ENCODE assay signal across 19 cellular contexts in the genomic region with DNA sequence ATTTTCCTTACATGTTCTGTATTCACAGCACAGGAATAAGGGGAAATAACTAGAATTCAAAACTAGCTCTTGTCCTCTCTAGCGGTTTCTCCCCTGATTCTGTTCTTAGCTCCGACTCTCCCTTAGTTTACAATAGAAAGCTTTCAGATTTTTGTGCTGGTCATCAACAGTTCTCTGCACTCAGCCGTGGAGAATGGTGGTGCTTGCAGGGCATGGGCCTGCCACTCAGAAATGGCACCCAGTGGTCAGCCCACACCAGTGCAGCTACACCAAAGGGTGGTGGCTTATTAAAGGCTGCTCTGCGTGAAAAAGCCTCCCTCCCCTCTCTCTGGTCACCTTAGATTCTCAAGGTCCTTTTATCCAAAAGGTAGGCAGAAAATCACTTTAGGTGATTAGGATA.
DNase-seq lines count a peak whose midpoint lies in the region; ATAC-seq and TF ChIP-seq lines count a peak whose summit lies in the region.
"Had no signal": no experiment of that assay in that cellular context is flagged by ENCODE, and none has a peak within 500 bp of the region (broad histone marks: within the 10 kb centered on the region; RNA-seq: fewer than 3 reads in every experiment).

No MANE protein-coding gene starts in this region.

- peaks cover 26% of the 10 kb centered on the region for H3F3A ChIP-seq in SK-N-SH (replicated peaks; ENCODE audit: insufficient read depth)

- CTCF ChIA-PET in SK-N-SH (lab: Yijun Ruan, JAX) = interaction anchor here (0.6 to 3.4 kb wide), 3 partner anchors 12 to 289 kb away, joined by 3 to 17 read pairs (median 4); no protein-coding TSS in a partner anchor

- no peaks in the 10 kb centered on the region for H3K9me2 ChIP-seq in SK-N-SH

- no peak overlapping the region for H3K4me3 ChIP-seq in BLaER1
- H3K4me3 ChIP-seq in SK-N-SH (ENCODE audit: low read depth in 2 of 2, low read length in 1 of 2) = no peak overlapping the region
- H3K4me3 ChIP-seq in sigmoid colon = no peak overlapping the region
- H3K4me3 ChIP-seq in ovary = no peak overlapping the region
- H3K4me3 ChIP-seq in HAP-1 = no peak overlapping the region
- H3K4me3 ChIP-seq: cardiac muscle cell had no signal

- no peak for TF ChIP-seq RAD21 in SK-N-SH (IDR thresholded peaks at IDR 0.05; ENCODE audit: low read length)

- TF ChIP-seq EP300 in SK-N-SH (IDR thresholded peaks at IDR 0.05; ENCODE audit: borderline replicate concordance in 1 of 2, low read depth in 1 of 2, low read length in 1 of 2) (no peak), sigmoid colon (IDR thresholded peaks at IDR 0.05) (no peak), ovary (IDR thresholded peaks at IDR 0.05) (no peak)

- H3K9ac ChIP-seq in BLaER1 = no peak overlapping the region
- no peak overlapping the region for H3K9ac ChIP-seq in SK-N-SH
- H3K9ac ChIP-seq: KMS-11 had no signal

- no peak overlapping the region for H3K27ac ChIP-seq in BLaER1
- H3K27ac ChIP-seq in SK-N-SH (ENCODE audit: low read depth in 2 of 2, low read length in 1 of 2) = no peak overlapping the region
- peak overlapping the region; percentile 5 to 50 (median 30) for H3K27ac ChIP-seq in sigmoid colon
- H3K27ac ChIP-seq in ovary = no peak overlapping the region
- H3K27ac ChIP-seq: cardiac muscle cell, KMS-11 had no signal

- peaks cover 4% of the 10 kb centered on the region for H3K36me3 Mint-ChIP-seq in nephron progenitor cell (ENCODE audit: low read depth)
- H3K36me3 Mint-ChIP-seq: activated CD8-positive, alpha-beta memory T cell treated with anti-CD3 and anti-CD28 coated beads, Interleukin-2, amount 10 ng/mL, durations not matched to agents 7 days and 5 days; stimulated activated memory B cell treated with anti-CD40 and anti-IgM and Interleukin-4, amounts not matched to agents 10 μg/mL and 1 μg/mL and 100 μg/mL, for 72 hours had no signal

- 0 out of 2 replicates have a peak, but pooled peaks have one; percentile 15 for TF ChIP-seq CTCF in SK-N-SH (IDR thresholded peaks at IDR 0.05)
- TF ChIP-seq CTCF in sigmoid colon (IDR thresholded peaks at IDR 0.05) = no peak
- TF ChIP-seq CTCF in ovary (IDR thresholded peaks at IDR 0.05) = no peak
- no peak for TF ChIP-seq CTCF in nephron progenitor cell (IDR thresholded peaks at IDR 0.05)

- peaks cover 68% of the 10 kb centered on the region for H3K4me1 Mint-ChIP-seq in nephron progenitor cell
- H3K4me1 Mint-ChIP-seq: activated CD8-positive, alpha-beta memory T cell treated with anti-CD3 and anti-CD28 coated beads, Interleukin-2, amount 10 ng/mL, durations not matched to agents 7 days and 5 days had no signal

- no peaks in the 10 kb centered on the region for H3K9me3 ChIP-seq in BLaER1
- H3K9me3 ChIP-seq in SK-N-SH = no peaks in the 10 kb centered on the region
- no peaks in the 10 kb centered on the region for H3K9me3 ChIP-seq in sigmoid colon
- H3K9me3 ChIP-seq in ovary = no peaks in the 10 kb centered on the region
- no peaks in the 10 kb centered on the region for H3K9me3 ChIP-seq in HAP-1

- intact Hi-C loops in sigmoid colon (cut with DNase I) (loop anchor here (5.0 kb wide), 2 partner anchors 214 to 959 kb away; partner anchors contain the start of gene SAMD5), ovary (cut with DNase I) (loop anchor here (5.0 to 10.0 kb wide), 5 partner anchors 221 to 959 kb away; partner anchors contain the start of gene SAMD5 (in 1 of the 4))

- TF ChIP-seq POLR2A in sigmoid colon (IDR thresholded peaks at IDR 0.05) (no peak), ovary (IDR thresholded peaks at IDR 0.05) (no peak)

- peak overlapping the region; percentile 67 for H3K4me2 ChIP-seq in BLaER1
- H3K4me2 ChIP-seq in SK-N-SH = no peak overlapping the region
- H3K4me2 ChIP-seq: KMS-11 had no signal

- POLR2A ChIA-PET in SK-N-SH (lab: Yijun Ruan, JAX) = no interaction called here

- H4K20me1 ChIP-seq in BLaER1 (no peaks in the 10 kb centered on the region), SK-N-SH (ENCODE audit: insufficient read depth) (no peaks in the 10 kb centered on the region)

- DNase-seq in SK-N-SH = no peak
- DNase-seq in glomerular visceral epithelial cell (ENCODE audit: extremely low spot score) = peak; percentile 30
- no peak for DNase-seq in sigmoid colon
- no peak for DNase-seq in ovary
- no peak for DNase-seq in nephron progenitor cell
- DNase-seq in HAP-1 (ENCODE audit: low spot score in 2 of 2) = no peak
- DNase-seq: activated CD8-positive, alpha-beta memory T cell treated with anti-CD3 and anti-CD28 coated beads, Interleukin-2, amount 10 ng/mL, durations not matched to agents 7 days and 5 days; DMS153; HCEC 1CT; kidney; naive B cell; NCI-H1436; NCI-H446 treated with DMSO at 0.1 percent for 48 hours; SW 1271 had no signal

- in situ Hi-C loops in HAP-1 (cut with MboI; ENCODE audit: low sequenced_read_pairs) = loop anchor here (25.0 kb wide), 1 partner anchor 279 kb away; no protein-coding TSS in a partner anchor

- H3K27me3 Mint-ChIP-seq in nephron progenitor cell (ENCODE audit: low read depth, poor library complexity) = peaks cover 3% of the 10 kb centered on the region

- H3K4me1 ChIP-seq in BLaER1 (peaks cover 40% of the 10 kb centered on the region), SK-N-SH (ENCODE audit: control insufficient read depth in 1 of 2, insufficient read depth in 2 of 2, low read depth in 1 of 2, low read length in 1 of 2) (peaks cover 0 to 15% of the 10 kb centered on the region in 2 experiments; a peak in 2 of 4 replicates), sigmoid colon (peaks cover 0 to 36% (median 26%) of the 10 kb centered on the region in 4 donors), ovary (ENCODE audit: insufficient read depth) (peaks cover 4% of the 10 kb centered on the region), HAP-1 (peaks cover 5% of the 10 kb centered on the region)

- H3K27ac Mint-ChIP-seq in nephron progenitor cell = no peak overlapping the region
- H3K27ac Mint-ChIP-seq: activated CD8-positive, alpha-beta memory T cell treated with anti-CD3 and anti-CD28 coated beads, Interleukin-2, amount 10 ng/mL, durations not matched to agents 7 days and 5 days; naive B cell; stimulated activated memory B cell treated with anti-CD40 and anti-IgM and Interleukin-4, amounts not matched to agents 10 μg/mL and 1 μg/mL and 100 μg/mL, for 72 hours had no signal

- no peaks in the 10 kb centered on the region for H3K9me3 Mint-ChIP-seq in nephron progenitor cell
- H3K9me3 Mint-ChIP-seq: naive B cell; stimulated activated memory B cell treated with anti-CD40 and anti-IgM and Interleukin-4, amounts not matched to agents 10 μg/mL and 1 μg/mL and 100 μg/mL, for 72 hours had no signal

- no peak overlapping the region for H2AFZ ChIP-seq in SK-N-SH (ENCODE audit: low read depth)

- ATAC-seq in GM18909 (IDR thresholded peaks at IDR 0.05; ENCODE audit: poor library complexity, unreplicated experiment) = no peak
- ATAC-seq: activated CD8-positive, alpha-beta memory T cell treated with anti-CD3 and anti-CD28 coated beads, Interleukin-2, amount 10 ng/mL, durations not matched to agents 7 days and 5 days; stimulated activated memory B cell treated with anti-CD40 and anti-IgM and Interleukin-4, amounts not matched to agents 10 μg/mL and 1 μg/mL and 100 μg/mL, for 72 hours had no signal

- WGBS in SK-N-SH (ENCODE audit: low lambda C conversion rate) = 58% methylated on average over 4 of the region's 4 CpGs
- WGBS in sigmoid colon, 2 donors = 76 to 86% methylated on average over 4 of the region's 4 CpGs
- WGBS in ovary, 3 donors = 50 to 77% (median 56%) methylated on average over 4 of the region's 4 CpGs

- H3K79me2 ChIP-seq in SK-N-SH (ENCODE audit: insufficient read depth) = peaks cover 64% of the 10 kb centered on the region

- H3K36me3 ChIP-seq in BLaER1 (no peaks in the 10 kb centered on the region), SK-N-SH (replicated peaks in 1 of 2; ENCODE audit: control insufficient read depth in 1 of 2, insufficient read depth in 2 of 2, low read length in 1 of 2) (peaks cover 0 to 3% of the 10 kb centered on the region in 2 experiments), sigmoid colon (no peaks in the 10 kb centered on the region), ovary (no peaks in the 10 kb centered on the region), HAP-1 (replicated peaks) (no peaks in the 10 kb centered on the region)
- H3K36me3 ChIP-seq: cardiac muscle cell had no signal

- H3K27me3 ChIP-seq in BLaER1 (no peaks in the 10 kb centered on the region), SK-N-SH (ENCODE audit: insufficient read depth) (no peaks in the 10 kb centered on the region), sigmoid colon (no peaks in the 10 kb centered on the region), ovary (no peaks in the 10 kb centered on the region), HAP-1 (ENCODE audit: low read depth) (no peaks in the 10 kb centered on the region)
- H3K27me3 ChIP-seq: cardiac muscle cell had no signal

- no peak overlapping the region for H3K4me3 Mint-ChIP-seq in nephron progenitor cell
- H3K4me3 Mint-ChIP-seq: activated CD8-positive, alpha-beta memory T cell treated with anti-CD3 and anti-CD28 coated beads, Interleukin-2, amount 10 ng/mL, durations not matched to agents 7 days and 5 days; stimulated activated memory B cell treated with anti-CD40 and anti-IgM and Interleukin-4, amounts not matched to agents 10 μg/mL and 1 μg/mL and 100 μg/mL, for 72 hours had no signal

TF ChIP-seq in SK-N-SH, 30 proteins besides CTCF, POLR2A, EP300 and RAD21 (continues in another document):
- TF ChIP-seq FOSL2 (IDR thresholded peaks at IDR 0.05; ENCODE audit: borderline replicate concordance, low read depth) = no peak
- TF ChIP-seq GATA2 (CRISPR knock-in tag; IDR thresholded peaks at IDR 0.05) = no peak
- TF ChIP-seq USF1 (IDR thresholded peaks at IDR 0.05; ENCODE audit: borderline replicate concordance, low read depth) = no peak
- no peak for TF ChIP-seq TEAD4 (IDR thresholded peaks at IDR 0.05; ENCODE audit: borderline replicate concordance, insufficient read depth)
- TF ChIP-seq MXI1 (IDR thresholded peaks at IDR 0.05; ENCODE audit: low read depth, low read length) = no peak
- TF ChIP-seq, protein P1, sequence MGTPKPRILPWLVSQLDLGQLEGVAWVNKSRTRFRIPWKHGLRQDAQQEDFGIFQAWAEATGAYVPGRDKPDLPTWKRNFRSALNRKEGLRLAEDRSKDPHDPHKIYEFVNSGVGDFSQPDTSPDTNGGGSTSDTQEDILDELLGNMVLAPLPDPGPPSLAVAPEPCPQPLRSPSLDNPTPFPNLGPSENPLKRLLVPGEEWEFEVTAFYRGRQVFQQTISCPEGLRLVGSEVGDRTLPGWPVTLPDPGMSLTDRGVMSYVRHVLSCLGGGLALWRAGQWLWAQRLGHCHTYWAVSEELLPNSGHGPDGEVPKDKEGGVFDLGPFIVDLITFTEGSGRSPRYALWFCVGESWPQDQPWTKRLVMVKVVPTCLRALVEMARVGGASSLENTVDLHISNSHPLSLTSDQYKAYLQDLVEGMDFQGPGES (IDR thresholded peaks at IDR 0.05; ENCODE audit: low read depth, low read length) = no peak
- TF ChIP-seq ELF1 (IDR thresholded peaks at IDR 0.05) = no peak

Comparison
In these comparisons a context has a peak if more than half of its experiments do, and no peak if none do; other contexts are left out.
1. H3K27ac ChIP-seq: peak in sigmoid colon (4 of 4); none in BLaER1 (single experiment), SK-N-SH (0 of 2) and ovary (0 of 2).